23 cellular contexts compared by ENCODE assay signal in genomic region chr6:34513628-34514027, GRCh38. TPM values are rescaled to one million over a fixed set of nuclear protein-coding genes. Genes with fewer than 3 reads are reported as not detected.
DNase-seq lines count a peak whose midpoint lies in the region; ATAC-seq and TF ChIP-seq lines count a peak whose summit lies in the region.
"Had no signal": no experiment of that assay in that cellular context is flagged by ENCODE, and none has a peak within 500 bp of the region (broad histone marks: within the 10 kb centered on the region; RNA-seq: fewer than 3 reads in every experiment).

No MANE protein-coding gene starts in this region.

- 75 to 80% methylated on average over 2 to 3 of the region's 4 CpGs for WGBS in esophagus squamous epithelium, 2 donors

- DNase-seq in activated CD4-positive, CD25-positive, alpha-beta regulatory T cell treated with anti-CD3 and anti-CD28 coated beads, Interleukin-2, amount 50 U/mL, for 72 hours = peak; percentile 5
- DNase-seq in activated CD4-positive, CD25-positive, alpha-beta regulatory T cell (lab: John Stamatoyannopoulos, UW) = no peak
- DNase-seq in WERI-Rb-1 (peak; percentile 99), lower lobe of right lung (peak; percentile 5), NK-92 (lab: John Stamatoyannopoulos, UW; ENCODE audit: unreplicated experiment) (no peak), esophagus squamous epithelium (lab: John Stamatoyannopoulos, UW) (no peak), C1 segment of cervical spinal cord (lab: John Stamatoyannopoulos, UW) (no peak), GM20000 (ENCODE audit: low spot score) (no peak)
- DNase-seq: activated CD4-positive, alpha-beta memory T cell treated with anti-CD3 and anti-CD28 coated beads, Interleukin-2, amount 10 ng/mL, durations not matched to agents 7 days and 5 days; BE2C; Caco-2; EL; left colon; NCI-H1092 treated with DMSO at 0.1 percent for 48 hours; NCI-H2107; PC-9; SJCRH30; stimulated activated CD4-positive, alpha-beta T cell treated with anti-CD3 and anti-CD28 coated beads, Interleukin-4, amount 100 ng/mL, for 24 hours had no signal

- no peak for ATAC-seq in lower lobe of right lung
- ATAC-seq: A549, HCT116, left colon had no signal

- H3K27ac ChIP-seq in WERI-Rb-1 (peak overlapping the region; percentile 90), lower lobe of right lung (no peak overlapping the region), esophagus squamous epithelium (no peak overlapping the region)
- H3K27ac ChIP-seq: A549, PC-9, SJCRH30 had no signal

- H3K36me3 ChIP-seq in WERI-Rb-1 (no peaks in the 10 kb centered on the region), lower lobe of right lung (no peaks in the 10 kb centered on the region), esophagus squamous epithelium (no peaks in the 10 kb centered on the region)
- H3K36me3 ChIP-seq: BE2C, SJCRH30 had no signal

- no peak for TF ChIP-seq POLR2A in esophagus squamous epithelium (IDR thresholded peaks at IDR 0.05)

- H3K4me1 ChIP-seq in lower lobe of right lung = no peaks in the 10 kb centered on the region
- peaks cover 0 to 10% (median 0%) of the 10 kb centered on the region in 3 donors for H3K4me1 ChIP-seq in esophagus squamous epithelium
- H3K4me1 ChIP-seq: A549, Caco-2, SJCRH30 had no signal

- peaks cover 4% of the 10 kb centered on the region for H3K9me3 ChIP-seq in WERI-Rb-1 (ENCODE audit: severe bottlenecking)
- H3K9me3 ChIP-seq in lower lobe of right lung = peaks cover 5% of the 10 kb centered on the region
- peaks cover 0 to 8% (median 0%) of the 10 kb centered on the region in 3 donors for H3K9me3 ChIP-seq in esophagus squamous epithelium
- H3K9me3 ChIP-seq: BE2C, SJCRH30 had no signal

- no peak for TF ChIP-seq CTCF in WERI-Rb-1 (IDR thresholded peaks at IDR 0.05; ENCODE audit: low read depth, low read length)
- no peak for TF ChIP-seq CTCF in lower lobe of right lung (IDR thresholded peaks at IDR 0.05)
- TF ChIP-seq CTCF in esophagus squamous epithelium (IDR thresholded peaks at IDR 0.05) = no peak
- no peak for TF ChIP-seq CTCF in GM20000 (IDR thresholded peaks at IDR 0.05; ENCODE audit: extremely low read depth, missing control alignments)

- H3K27me3 ChIP-seq in WERI-Rb-1 (ENCODE audit: insufficient read depth, low read depth, severe bottlenecking) (no peaks in the 10 kb centered on the region), lower lobe of right lung (ENCODE audit: low read depth) (peaks cover 30% of the 10 kb centered on the region), esophagus squamous epithelium (peaks cover 0 to 33% (median 0%) of the 10 kb centered on the region in 4 donors)
- H3K27me3 ChIP-seq: BE2C had no signal

- intact Hi-C loops in lower lobe of right lung (cut with DNase I) = no loop called here
- intact Hi-C loops in esophagus squamous epithelium (cut with DNase I) = no loop called here

- H3K4me3 ChIP-seq in WERI-Rb-1 (ENCODE audit: low read depth, low read length) (peak overlapping the region; percentile 2; the same call in 1 of the 2 replicates), lower lobe of right lung (no peak overlapping the region), esophagus squamous epithelium (no peak overlapping the region)
- H3K4me3 ChIP-seq: A549, PC-9, SJCRH30, smooth muscle cell had no signal

RNA-seq across cellular contexts. Expression of gene SPDEF, which starts 42.5 kb away (rescaled TPM):
- total RNA-seq in lower lobe of right lung (3.5 TPM), esophagus squamous epithelium (under 1 TPM in 1 of 4 donors, not detected in 3; 0.79 TPM)
- total RNA-seq: activated CD4-positive, alpha-beta memory T cell treated with anti-CD3 and anti-CD28 coated beads, Interleukin-2, amount 10 ng/mL, durations not matched to agents 7 days and 5 days; LHCN-M2; pulmonary artery endothelial cell; SJCRH30; smooth muscle cell had no signal

RNA-seq across cellular contexts. Expression of gene PACSIN1, which starts 47.8 kb away (rescaled TPM):
- not detected for total RNA-seq in lower lobe of right lung
- not detected for total RNA-seq in esophagus squamous epithelium
- total RNA-seq: LHCN-M2, pulmonary artery endothelial cell, SJCRH30, smooth muscle cell had no signal

Comparison
In these comparisons a context has a peak if more than half of its experiments do, and no peak if none do; other contexts are left out.
1. DNase-seq: peak in activated CD4-positive, CD25-positive, alpha-beta regulatory T cell treated with anti-CD3 and anti-CD28 coated beads, Interleukin-2, amount 50 U/mL, for 72 hours (single experiment), WERI-Rb-1 (single experiment) and lower lobe of right lung (single experiment); none in activated CD4-positive, CD25-positive, alpha-beta regulatory T cell (0 of 4), NK-92 (single experiment), esophagus squamous epithelium (single experiment), C1 segment of cervical spinal cord (0 of 14) and GM20000 (single experiment).